Comparison of ENCODE assay signal across 20 cellular contexts in genomic region chr7:468141-468540, GRCh38. TPM values are rescaled to one million over a fixed set of nuclear protein-coding genes. Genes with fewer than 3 reads are reported as not detected.
DNase-seq lines count a peak whose midpoint lies in the region; ATAC-seq, FAIRE-seq and TF ChIP-seq lines count a peak whose summit lies in the region.
"Had no signal": no experiment of that assay in that cellular context is flagged by ENCODE, and none has a peak within 500 bp of the region (broad histone marks: within the 10 kb centered on the region; RNA-seq: fewer than 3 reads in every experiment).

No MANE protein-coding gene starts in this region.

- H2BK120ac ChIP-seq in trophoblast cell (ENCODE audit: insufficient read depth, low read length, poor library complexity), result no peak overlapping the region

- TF ChIP-seq POLR2A in endothelial cell of umbilical vein (IDR thresholded peaks at IDR 0.05; ENCODE audit: low read depth, low read length), result no peak

- H3K27ac ChIP-seq in CD8-positive, alpha-beta T cell (ENCODE audit: low read depth, low read length), result no peak overlapping the region
- H3K27ac ChIP-seq in endothelial cell of umbilical vein (ENCODE audit: insufficient read depth, low read depth, low read length) (peak overlapping the region; percentile 68), trophoblast cell (ENCODE audit: low read depth, low read length) (no peak overlapping the region)
- H3K27ac ChIP-seq in CD4-positive, alpha-beta memory T cell (ENCODE audit: low read depth, low read length), result no peak overlapping the region
- H3K27ac ChIP-seq: KMS-11, ovary had no signal

- no TSS peak for BruUV-seq in endothelial cell of umbilical vein (replicated peaks; lab: Mats Ljungman, UMichigan)

- no peak overlapping the region for H3K18ac ChIP-seq in trophoblast cell (ENCODE audit: low read length)

- dilution Hi-C loops in endothelial cell of umbilical vein (cut with MboI; ENCODE audit: extremely low pct_ligation_motif_present, low sequenced_read_pairs), result no loop called here

- H3K27ac Mint-ChIP-seq in CD8-positive, alpha-beta T cell, result peak overlapping the region; percentile 24
- H3K27ac Mint-ChIP-seq in CD4-positive, alpha-beta memory T cell, result peak overlapping the region in 1 of 7 donors; percentile 49
- H3K27ac Mint-ChIP-seq: activated naive CD8-positive, alpha-beta T cell had no signal

- no peaks in the 10 kb centered on the region for H3K79me2 ChIP-seq in endothelial cell of umbilical vein (ENCODE audit: control insufficient read depth, insufficient read depth, low read length)
- H3K79me2 ChIP-seq in trophoblast cell (ENCODE audit: control insufficient read depth, insufficient read depth, low read length, poor library complexity), result no peaks in the 10 kb centered on the region

- H3K9me3 Mint-ChIP-seq in CD8-positive, alpha-beta T cell, result no peaks in the 10 kb centered on the region
- peaks cover 0 to 7% (median 3%) of the 10 kb centered on the region in 8 donors for H3K9me3 Mint-ChIP-seq in CD4-positive, alpha-beta memory T cell

- H4K8ac ChIP-seq in trophoblast cell (ENCODE audit: low read depth, low read length), result no peak overlapping the region

- no peaks in the 10 kb centered on the region for H3K27me3 Mint-ChIP-seq in CD8-positive, alpha-beta T cell (ENCODE audit: low read depth)
- H3K27me3 Mint-ChIP-seq in CD4-positive, alpha-beta memory T cell, result no peaks in the 10 kb centered on the region
- H3K27me3 Mint-ChIP-seq: activated naive CD8-positive, alpha-beta T cell had no signal

- no peak for DNase-seq in CD8-positive, alpha-beta T cell
- DNase-seq in MV-4-11 (lab: John Stamatoyannopoulos, UW) (peak; percentile 49), endothelial cell of umbilical vein (ENCODE audit: low read depth, low spot score) (no peak), trophoblast cell (no peak)
- DNase-seq in CD4-positive, alpha-beta memory T cell, result no peak
- DNase-seq in stimulated activated CD4-positive, alpha-beta T cell treated with anti-CD3 and anti-CD28 coated beads, Interleukin-4, amount 100 ng/mL, for 24 hours, result no peak
- DNase-seq: activated CD4-positive, alpha-beta T cell treated with anti-CD3 and anti-CD28 coated beads for 4 hours; DMS 273 treated with DMSO at 0.1 percent for 48 hours; left cardiac atrium; NCI-H1092 treated with DMSO at 0.1 percent for 48 hours; NCI-H2107; stimulated activated CD4-positive, alpha-beta T cell treated with anti-CD3 and anti-CD28 coated beads, Interleukin-2, amount 100 ng/mL, for 48 hours had no signal

- H2BK5ac ChIP-seq in trophoblast cell (ENCODE audit: low read depth, low read length, poor library complexity), result no peak overlapping the region

- no peak for TF ChIP-seq CTCF in CD8-positive, alpha-beta T cell (IDR thresholded peaks at IDR 0.05)
- no peak for TF ChIP-seq CTCF in endothelial cell of umbilical vein (IDR thresholded peaks at IDR 0.05; ENCODE audit: extremely low read depth in 1 of 2, insufficient read depth in 1 of 2, low read depth in 1 of 2, low read length in 2 of 2)

- H3K27me3 ChIP-seq in CD8-positive, alpha-beta T cell (ENCODE audit: insufficient read depth, low read length), result no peaks in the 10 kb centered on the region
- H3K27me3 ChIP-seq in endothelial cell of umbilical vein (ENCODE audit: control insufficient read depth in 2 of 2, insufficient read depth in 2 of 2, low read length in 2 of 2) (no peaks in the 10 kb centered on the region), trophoblast cell (ENCODE audit: insufficient read depth, low read length) (no peaks in the 10 kb centered on the region)
- no peaks in the 10 kb centered on the region for H3K27me3 ChIP-seq in CD4-positive, alpha-beta memory T cell (ENCODE audit: insufficient read depth, low read length)
- H3K27me3 ChIP-seq: ovary had no signal

- H2AK5ac ChIP-seq in trophoblast cell (ENCODE audit: low read length), result no peak overlapping the region

- no peaks in the 10 kb centered on the region for H3K9me3 ChIP-seq in CD8-positive, alpha-beta T cell (ENCODE audit: low read length)
- no peaks in the 10 kb centered on the region for H3K9me3 ChIP-seq in endothelial cell of umbilical vein (replicated peaks; ENCODE audit: control insufficient read depth, insufficient read depth, low read length)
- H3K9me3 ChIP-seq in trophoblast cell (ENCODE audit: insufficient read depth, low read depth, low read length), result peaks cover 19% of the 10 kb centered on the region
- no peaks in the 10 kb centered on the region for H3K9me3 ChIP-seq in CD4-positive, alpha-beta memory T cell (ENCODE audit: control insufficient read depth in 1 of 2, low read length in 2 of 2)
- H3K9me3 ChIP-seq: ovary had no signal

- H3K4me1 ChIP-seq in CD8-positive, alpha-beta T cell (ENCODE audit: insufficient read depth, low read length), result peaks cover 12% of the 10 kb centered on the region
- H3K4me1 ChIP-seq in endothelial cell of umbilical vein (ENCODE audit: control insufficient read depth, extremely low read depth, insufficient read depth, low read length) (peaks cover 38% of the 10 kb centered on the region), trophoblast cell (ENCODE audit: control insufficient read depth in 1 of 2, insufficient read depth in 2 of 2, low read length in 2 of 2) (peaks cover 12 to 16% of the 10 kb centered on the region in 2 experiments)
- no peaks in the 10 kb centered on the region for H3K4me1 ChIP-seq in CD4-positive, alpha-beta memory T cell (ENCODE audit: insufficient read depth, low read length)

- FAIRE-seq in endothelial cell of umbilical vein (lab: Jason Lieb, UNC), result no peak
- FAIRE-seq: frontal cortex, GM12878 had no signal

- CTCF ChIA-PET in CD8-positive, alpha-beta T cell (lab: Charles Lee), result no interaction called here
- CTCF ChIA-PET in endothelial cell of umbilical vein (lab: Charles Lee), result no interaction called here
- CTCF ChIA-PET in CD4-positive, alpha-beta memory T cell (lab: Charles Lee; ENCODE audit: partially characterized antibody), result no interaction called here

- H3K14ac ChIP-seq in trophoblast cell (ENCODE audit: low read length), result no peak overlapping the region

- POLR2A ChIA-PET in CD8-positive, alpha-beta T cell (lab: Charles Lee), result no interaction called here
- POLR2A ChIA-PET in endothelial cell of umbilical vein (lab: Charles Lee), result no interaction called here
- POLR2A ChIA-PET in CD4-positive, alpha-beta memory T cell (lab: Charles Lee; ENCODE audit: partially characterized antibody), result no interaction called here

- no peak overlapping the region for H3K23ac ChIP-seq in trophoblast cell (ENCODE audit: low read length)

- H4K20me1 ChIP-seq in endothelial cell of umbilical vein (replicated peaks; ENCODE audit: control insufficient read depth, extremely low read depth, insufficient read depth, low read length), result no peaks in the 10 kb centered on the region

- H2BK12ac ChIP-seq in trophoblast cell (ENCODE audit: low read length), result no peak overlapping the region

- H3K9ac ChIP-seq in endothelial cell of umbilical vein (replicated peaks; ENCODE audit: extremely low read depth, insufficient read depth, low read length) (no peak overlapping the region), trophoblast cell (ENCODE audit: low read length) (no peak overlapping the region)
- H3K9ac ChIP-seq: KMS-11 had no signal

- H3K4me1 Mint-ChIP-seq in CD8-positive, alpha-beta T cell (ENCODE audit: low read depth), result peaks cover 6% of the 10 kb centered on the region
- H3K4me1 Mint-ChIP-seq in CD4-positive, alpha-beta memory T cell, result peaks cover 0 to 2% (median under 1%) of the 10 kb centered on the region in 4 donors

- H3K36me3 Mint-ChIP-seq in CD8-positive, alpha-beta T cell, result no peaks in the 10 kb centered on the region
- H3K36me3 Mint-ChIP-seq in CD4-positive, alpha-beta memory T cell, result no peaks in the 10 kb centered on the region
- H3K36me3 Mint-ChIP-seq: activated naive CD8-positive, alpha-beta T cell; brain had no signal

- intact Hi-C loops in CD8-positive, alpha-beta T cell (cut with DNase I, micrococcal nuclease), result no loop called here
- intact Hi-C loops in endothelial cell of umbilical vein (cut with micrococcal nuclease), result no loop called here
- intact Hi-C loops in CD4-positive, alpha-beta memory T cell (cut with micrococcal nuclease), result no loop called here

- no peak overlapping the region for H3K4me3 Mint-ChIP-seq in CD8-positive, alpha-beta T cell
- H3K4me3 Mint-ChIP-seq in CD4-positive, alpha-beta memory T cell, result no peak overlapping the region
- H3K4me3 Mint-ChIP-seq: activated naive CD8-positive, alpha-beta T cell had no signal

- H4K12ac ChIP-seq in trophoblast cell (ENCODE audit: low read depth, low read length), result no peak overlapping the region

- no peaks in the 10 kb centered on the region for H3K9me1 ChIP-seq in endothelial cell of umbilical vein (replicated peaks; ENCODE audit: control insufficient read depth, extremely low read depth, insufficient read depth, low read length)

- H3K4me2 ChIP-seq in endothelial cell of umbilical vein (ENCODE audit: insufficient read depth, low read length) (no peak overlapping the region), trophoblast cell (ENCODE audit: low read length) (no peak overlapping the region)
- H3K4me2 ChIP-seq: KMS-11 had no signal

- peaks cover 6% of the 10 kb centered on the region for H3K79me1 ChIP-seq in trophoblast cell (ENCODE audit: low read length)

- ATAC-seq in CD8-positive, alpha-beta T cell, result no peak
- no peak for ATAC-seq in GM19035 (IDR thresholded peaks at IDR 0.05; ENCODE audit: unreplicated experiment)
- ATAC-seq: GM12878, left cardiac atrium had no signal

- H3K36me3 ChIP-seq in CD8-positive, alpha-beta T cell (ENCODE audit: insufficient read depth, low read length), result no peaks in the 10 kb centered on the region
- H3K36me3 ChIP-seq in endothelial cell of umbilical vein (ENCODE audit: control insufficient read depth in 2 of 2, extremely low read depth in 1 of 2, insufficient read depth in 2 of 2, low read length in 2 of 2), result no peaks in the 10 kb centered on the region
- H3K36me3 ChIP-seq in trophoblast cell (ENCODE audit: control insufficient read depth in 1 of 2, insufficient read depth in 2 of 2, low read length in 2 of 2), result no peaks in the 10 kb centered on the region
- H3K36me3 ChIP-seq in CD4-positive, alpha-beta memory T cell (ENCODE audit: insufficient read depth, low read length), result no peaks in the 10 kb centered on the region
- H3K36me3 ChIP-seq: ovary had no signal

- no peak overlapping the region for H3K4ac ChIP-seq in trophoblast cell (ENCODE audit: low read depth, low read length)

- no CpG with 5 or more reads among the region's 4 CpGs for WGBS in trophoblast cell (ENCODE audit: extremely low coverage, insufficient coverage, insufficient read length)

- no peak overlapping the region for H3K4me3 ChIP-seq in CD8-positive, alpha-beta T cell (ENCODE audit: low read depth, low read length)
- no peak overlapping the region for H3K4me3 ChIP-seq in endothelial cell of umbilical vein (replicated peaks in 1 of 3; ENCODE audit: insufficient read depth in 1 of 3, low read depth in 1 of 3, low read length in 3 of 3)
- H3K4me3 ChIP-seq in trophoblast cell (ENCODE audit: low read depth, low read length), result peak overlapping the region; percentile 37
- H3K4me3 ChIP-seq in CD4-positive, alpha-beta memory T cell (ENCODE audit: low read length in 2 of 2), result no peak overlapping the region
- H3K4me3 ChIP-seq: GM12878, ovary, SK-N-MC had no signal

- no peak overlapping the region for H4K91ac ChIP-seq in trophoblast cell (ENCODE audit: low read depth, low read length)

- H2AFZ ChIP-seq in endothelial cell of umbilical vein (ENCODE audit: low read depth, low read length) (no peak overlapping the region), trophoblast cell (ENCODE audit: insufficient read depth, low read length, poor library complexity) (no peak overlapping the region)

RNA-seq across cellular contexts. Expression of gene PDGFA, which starts 51.5 kb away (rescaled TPM):
- 1 to 10 TPM; 2.1 to 2.3 TPM for total RNA-seq in CD8-positive, alpha-beta T cell
- total RNA-seq in endothelial cell of umbilical vein, result 62.4 and 68.1 TPM in 2 replicates
- polyA plus RNA-seq in endothelial cell of umbilical vein, result 17.4 and 23.2 TPM in 2 replicates
- 17.9 and 24.0 TPM in 2 replicates for polyA plus RNA-seq in endothelial cell of umbilical vein (2011; cell fraction: cytosol; rRNA removed)
- polyA plus RNA-seq in endothelial cell of umbilical vein (2011; cell fraction: nucleus; rRNA removed), result 20.1 and 24.5 TPM in 2 replicates
- 14.5 and 16.4 TPM in 2 replicates for polyA plus RNA-seq in endothelial cell of umbilical vein (2012)
- 51.3 and 58.0 TPM in 2 replicates for polyA minus RNA-seq in endothelial cell of umbilical vein
- 23.2 TPM for polyA minus RNA-seq in endothelial cell of umbilical vein (2011; cell fraction: cytosol; rRNA and poly(A)+ RNA removed)
- polyA minus RNA-seq in endothelial cell of umbilical vein (2011; cell fraction: nucleus; rRNA and poly(A)+ RNA removed), result 8.3 and 12.9 TPM in 2 replicates
- polyA plus RNA-seq in trophoblast cell (2013), result 9.7 and 10.6 TPM in 2 replicates
- total RNA-seq in CD4-positive, alpha-beta memory T cell, result under 1 TPM in 1 of 2 experiments, not detected in 1; 0.20 TPM
- not detected for polyA plus RNA-seq in CD4-positive, alpha-beta memory T cell

Comparison
In these comparisons a context has a peak if more than half of its experiments do, and no peak if none do; other contexts are left out.
1. RNA of gene PDGFA, which starts 51.5 kb away (total RNA-seq): 62.4 to 68.1 TPM in endothelial cell of umbilical vein; 2.1 to 2.3 TPM in CD8-positive, alpha-beta T cell and 0.20 TPM in CD4-positive, alpha-beta memory T cell; every median in the first group is over 10 times any median in the second.